9 cellular contexts compared by ENCODE assay signal in genomic region chr14:90726656-90727055, GRCh38.
A peak's percentile ranks its signal among the peaks of the same experiment; 100 is the strongest.
DNase-seq lines count a peak whose midpoint lies in the region; ATAC-seq and TF ChIP-seq lines count a peak whose summit lies in the region.
"Had no signal": no experiment of that assay in that cellular context is flagged by ENCODE, and none has a peak within 500 bp of the region (broad histone marks: within the 10 kb centered on the region; RNA-seq: fewer than 3 reads in every experiment).

No MANE protein-coding gene starts in this region.

- H3K9ac ChIP-seq in HCT116 (ENCODE audit: low read length): no peak overlapping the region
- H3K9ac ChIP-seq in skeletal muscle tissue (ENCODE audit: low read depth in 1 of 3, low read length in 3 of 3): no peak overlapping the region

- in situ Hi-C loops in GM13976 (cut with MboI; ENCODE audit: low sequenced_read_pairs, unreplicated experiment): no loop called here

- TF ChIP-seq POLR2A in HCT116 (IDR thresholded peaks at IDR 0.05; ENCODE audit: borderline replicate concordance, extremely low read depth, insufficient read depth, insufficient read length): no peak

- H3K4me1 ChIP-seq in HCT116 (ENCODE audit: control insufficient read depth in 1 of 2, insufficient read depth in 2 of 2, low read length in 2 of 2) (peaks cover 7 to 21% of the 10 kb centered on the region in 2 experiments; a peak in 3 of 4 replicates), right cardiac atrium (ENCODE audit: control insufficient read depth, insufficient read depth, low read length) (no peaks in the 10 kb centered on the region), skeletal muscle tissue (ENCODE audit: control insufficient read depth in 3 of 3, insufficient read depth in 3 of 3, low read length in 3 of 3) (peaks cover 11 to 28% (median 17%) of the 10 kb centered on the region in 3 donors)

- no peak overlapping the region for H2AFZ ChIP-seq in HCT116 (ENCODE audit: low read depth, low read length, poor library complexity, severe bottlenecking)

- intact Hi-C loops in HCT116 (cut with micrococcal nuclease) (no loop called here), right cardiac atrium (cut with DNase I) (no loop called here)

- H3K36me3 Mint-ChIP-seq in WTC11: no peaks in the 10 kb centered on the region
- H3K36me3 Mint-ChIP-seq in activated T-cell treated with anti-CD3 and anti-CD28 coated beads, Interleukin-2, amount 50 U/mL, for 4 hours (ENCODE audit: insufficient read depth): no peaks in the 10 kb centered on the region

- no peak overlapping the region for H3K4me3 ChIP-seq in HCT116 (replicated peaks in 1 of 2; ENCODE audit: low read depth in 1 of 2, low read length in 2 of 2)
- no peak overlapping the region for H3K4me3 ChIP-seq in right cardiac atrium (ENCODE audit: low read length)
- H3K4me3 ChIP-seq in skeletal muscle tissue (ENCODE audit: low read length in 3 of 3): peak overlapping the region in 1 of 3 donors; percentile 11

- POLR2A ChIA-PET in HCT116 (lab: Charles Lee) (no interaction called here), WTC11 (lab: Charles Lee) (no interaction called here)

- peak; percentile 40 for TF ChIP-seq RAD21 in HCT116 (IDR thresholded peaks at IDR 0.05; ENCODE audit: low read depth)

- 49% methylated on average over 9 of the region's 9 CpGs for WGBS in right cardiac atrium

- H3K79me2 ChIP-seq in HCT116 (ENCODE audit: insufficient read depth, low read length): no peaks in the 10 kb centered on the region

- no peak overlapping the region for H3K27ac ChIP-seq in HCT116 (ENCODE audit: low read depth, low read length)
- H3K27ac ChIP-seq in right cardiac atrium (ENCODE audit: low read length): no peak overlapping the region
- peak overlapping the region; percentile 28 for H3K27ac ChIP-seq in skeletal muscle tissue (ENCODE audit: low read depth, low read length)

- H3K9me3 Mint-ChIP-seq in WTC11: no peaks in the 10 kb centered on the region
- H3K9me3 Mint-ChIP-seq in activated T-cell treated with anti-CD3 and anti-CD28 coated beads, Interleukin-2, amount 50 U/mL, for 4 hours: no peaks in the 10 kb centered on the region

- DNase-seq in HCT116 (ENCODE audit: low read depth, low spot score) (peak; percentile 4), WTC11 (ENCODE audit: low spot score) (peak; percentile 24), right cardiac atrium (peak in 2 of 3 donors; percentile 58 to 63), GM13976 (ENCODE audit: low spot score) (no peak)
- no peak for DNase-seq in activated T-cell treated with anti-CD3 and anti-CD28 coated beads, Interleukin-2, amount 50 U/mL, for 4 hours
- DNase-seq: NCI-H526 treated with DMSO at 0.1 percent for 48 hours had no signal

- H3K27me3 Mint-ChIP-seq in WTC11 (ENCODE audit: low read depth): no peaks in the 10 kb centered on the region
- H3K27me3 Mint-ChIP-seq in activated T-cell treated with anti-CD3 and anti-CD28 coated beads, Interleukin-2, amount 50 U/mL, for 4 hours (ENCODE audit: low read depth): no peaks in the 10 kb centered on the region

- no peaks in the 10 kb centered on the region for H3K9me2 ChIP-seq in HCT116 (ENCODE audit: insufficient read depth)

- H3K9me3 ChIP-seq in HCT116 (ENCODE audit: control insufficient read depth in 1 of 2, insufficient read depth in 1 of 2, low read depth in 1 of 2, low read length in 2 of 2) (no peaks in the 10 kb centered on the region), right cardiac atrium (ENCODE audit: control insufficient read depth, low read length) (no peaks in the 10 kb centered on the region), skeletal muscle tissue (ENCODE audit: control insufficient read depth in 3 of 3, low read length in 3 of 3) (no peaks in the 10 kb centered on the region)

- peak overlapping the region; percentile 9; the same call in 1 of the 2 replicates for H3K4me2 ChIP-seq in HCT116 (ENCODE audit: low read length)

- ATAC-seq in HCT116: peak; percentile 69
- peak; percentile 88 for ATAC-seq in WTC11
- ATAC-seq in right cardiac atrium: peak; percentile 54 to 62
- ATAC-seq in GM21515 (IDR thresholded peaks at IDR 0.05; ENCODE audit: unreplicated experiment): no peak
- no peak for ATAC-seq in GM18907 (IDR thresholded peaks at IDR 0.05; ENCODE audit: unreplicated experiment)
- ATAC-seq in activated T-cell treated with anti-CD3 and anti-CD28 coated beads, Interleukin-2, amount 50 U/mL, for 4 hours: no peak

- CTCF ChIA-PET in HCT116 (lab: Charles Lee) (no interaction called here), WTC11 (lab: Charles Lee) (interaction anchor here (1.1 to 2.1 kb wide), 5 partner anchors 9 to 151 kb away, joined by 3 to 19 read pairs (median 4); no protein-coding TSS in a partner anchor)

- TF ChIP-seq CTCF in HCT116 (IDR thresholded peaks at IDR 0.05 in 2 of 3, conservative IDR thresholded peaks at IDR 0.05 in 1 of 3; ENCODE audit: borderline replicate concordance in 1 of 3, insufficient read depth in 1 of 3, low read depth in 2 of 3, low read length in 2 of 3) (0 out of 6 replicates have a peak, but pooled peaks of 1 of the 3 experiments have one; percentile 5), WTC11 (IDR thresholded peaks at IDR 0.05) (no peak), GM13976 (IDR thresholded peaks at IDR 0.05; ENCODE audit: borderline replicate concordance, control extremely low read depth, extremely low read depth, insufficient read depth, missing control alignments) (no peak)

- H3K36me3 ChIP-seq in HCT116 (ENCODE audit: control insufficient read depth in 1 of 2, insufficient read depth in 2 of 2, low read length in 2 of 2): no peaks in the 10 kb centered on the region
- peaks cover 0 to 10% (median 0%) of the 10 kb centered on the region in 3 donors for H3K36me3 ChIP-seq in skeletal muscle tissue (ENCODE audit: control insufficient read depth in 3 of 3, insufficient read depth in 3 of 3, low read length in 3 of 3)

- H3K27me3 ChIP-seq in HCT116 (ENCODE audit: insufficient read depth, low read length) (no peaks in the 10 kb centered on the region), right cardiac atrium (ENCODE audit: control insufficient read depth, insufficient read depth) (no peaks in the 10 kb centered on the region), skeletal muscle tissue (ENCODE audit: control insufficient read depth in 3 of 3, insufficient read depth in 3 of 3, low read length in 3 of 3) (no peaks in the 10 kb centered on the region)

- RAD21 ChIA-PET in HCT116 (lab: Charles Lee; ENCODE audit: low non-redundant PET in 1 of 2, low total read pairs in 2 of 2, uncharacterized antibody in 2 of 2, unreplicated experiment in 2 of 2): no interaction called here

- peak overlapping the region; percentile 75; the same call in 1 of the 2 replicates for H3K27ac Mint-ChIP-seq in WTC11

- peaks cover 8% of the 10 kb centered on the region for H3K4me1 Mint-ChIP-seq in WTC11
- H3K4me1 Mint-ChIP-seq in activated T-cell treated with anti-CD3 and anti-CD28 coated beads, Interleukin-2, amount 50 U/mL, for 4 hours (ENCODE audit: low read depth): no peaks in the 10 kb centered on the region

- H3K4me3 Mint-ChIP-seq in WTC11: no peak overlapping the region
- no peak overlapping the region for H3K4me3 Mint-ChIP-seq in activated T-cell treated with anti-CD3 and anti-CD28 coated beads, Interleukin-2, amount 50 U/mL, for 4 hours

- H4K20me1 ChIP-seq in HCT116 (ENCODE audit: insufficient read depth): no peaks in the 10 kb centered on the region

- no TSS peak for BruUV-seq in HCT116 (replicated peaks; lab: Mats Ljungman, UMichigan)

TF ChIP-seq in HCT116, 20 proteins besides CTCF, POLR2A, EP300 and RAD21:
- TF ChIP-seq JUND (IDR thresholded peaks at IDR 0.05) (no peak), CEBPB (IDR thresholded peaks at IDR 0.05; ENCODE audit: low read depth) (no peak), ZNF274 (IDR thresholded peaks at IDR 0.05; ENCODE audit: low read depth, low read length) (no peak), FOSL1 (IDR thresholded peaks at IDR 0.05; ENCODE audit: low read depth) (no peak), YY1 (IDR thresholded peaks at IDR 0.05; ENCODE audit: extremely low read depth, insufficient replicate concordance, low read depth, low read length) (no peak), TCF7L2 (IDR thresholded peaks at IDR 0.05; ENCODE audit: borderline replicate concordance, extremely low read depth, insufficient read depth, insufficient read length) (no peak), ATF3 (IDR thresholded peaks at IDR 0.05) (no peak)

TF ChIP-seq in WTC11, 78 proteins besides CTCF, POLR2A, EP300 and RAD21 (continues in another document):
- TF ChIP-seq ATF3 (CRISPR knock-in tag; conservative IDR thresholded peaks at IDR 0.05) (no peak), NR2C2 (CRISPR knock-in tag; IDR thresholded peaks at IDR 0.05) (no peak), ZNF281 (CRISPR knock-in tag; IDR thresholded peaks at IDR 0.05) (no peak), CBFB (CRISPR knock-in tag; IDR thresholded peaks at IDR 0.05; ENCODE audit: low read depth) (no peak)

Comparison
In these comparisons a context has a peak if more than half of its experiments do, and no peak if none do; other contexts are left out.
1. ATAC-seq: peak in HCT116 (single experiment), WTC11 (single experiment) and right cardiac atrium (2 of 2); none in GM21515 (single experiment), GM18907 (single experiment) and activated T-cell treated with anti-CD3 and anti-CD28 coated beads, Interleukin-2, amount 50 U/mL, for 4 hours (0 of 2).
2. DNase-seq: peak in HCT116 (single experiment), WTC11 (single experiment) and right cardiac atrium (2 of 3); none in GM13976 (single experiment) and activated T-cell treated with anti-CD3 and anti-CD28 coated beads, Interleukin-2, amount 50 U/mL, for 4 hours (single experiment).